Comparison of ENCODE assay signal across 1 cellular context in the genomic region with DNA sequence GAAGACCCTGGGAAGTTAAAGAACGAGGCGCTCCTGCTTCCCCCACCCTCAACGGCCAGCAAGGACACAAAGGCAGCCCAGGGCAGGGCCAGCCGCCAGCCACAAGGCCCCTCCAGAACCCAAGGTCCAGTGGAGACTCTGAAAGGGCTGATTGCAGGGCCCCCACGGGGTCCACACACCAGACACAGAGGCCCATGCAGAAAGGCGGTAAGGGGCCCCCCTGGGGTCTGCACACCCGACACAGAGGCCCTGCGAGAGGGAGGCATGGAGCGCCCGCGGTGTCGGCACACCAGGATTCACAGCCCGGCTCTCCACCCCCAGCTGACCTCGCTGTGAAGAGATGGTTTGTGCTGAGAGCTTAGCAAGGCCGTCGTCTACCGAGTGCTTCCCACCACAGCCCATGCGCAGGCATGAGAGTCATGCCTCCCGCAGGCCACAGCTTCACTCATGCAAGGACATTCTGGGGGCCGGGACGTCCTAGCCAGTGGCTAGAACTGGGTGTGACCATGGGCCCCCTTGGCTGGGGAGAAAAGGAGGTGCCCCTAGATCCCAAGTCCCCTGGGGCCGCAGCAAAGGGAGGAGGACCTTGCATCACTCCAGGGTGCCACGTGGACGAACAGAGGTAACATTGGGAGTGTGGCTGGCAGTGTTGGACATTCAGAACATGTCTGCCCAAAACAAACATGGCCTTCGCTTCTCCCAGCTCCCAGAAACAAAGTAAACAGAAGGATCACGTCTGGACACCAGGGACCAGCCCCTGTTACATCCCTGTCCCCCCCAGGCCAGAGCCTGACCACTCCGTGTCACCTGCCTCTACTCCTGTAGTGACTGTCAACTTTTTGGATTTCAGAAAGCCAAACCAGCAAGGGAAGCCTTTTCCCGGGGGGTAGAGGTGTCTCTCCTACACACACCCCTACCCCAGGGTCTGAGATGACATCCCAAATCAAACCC.
TF ChIP-seq lines count a peak whose summit lies in the region.

No MANE protein-coding gene starts in this region.

TF ChIP-seq in HepG2, 621 proteins besides CTCF, POLR2A, EP300 and RAD21 (continued from another document and continues in another):
- TF ChIP-seq, protein P1, sequence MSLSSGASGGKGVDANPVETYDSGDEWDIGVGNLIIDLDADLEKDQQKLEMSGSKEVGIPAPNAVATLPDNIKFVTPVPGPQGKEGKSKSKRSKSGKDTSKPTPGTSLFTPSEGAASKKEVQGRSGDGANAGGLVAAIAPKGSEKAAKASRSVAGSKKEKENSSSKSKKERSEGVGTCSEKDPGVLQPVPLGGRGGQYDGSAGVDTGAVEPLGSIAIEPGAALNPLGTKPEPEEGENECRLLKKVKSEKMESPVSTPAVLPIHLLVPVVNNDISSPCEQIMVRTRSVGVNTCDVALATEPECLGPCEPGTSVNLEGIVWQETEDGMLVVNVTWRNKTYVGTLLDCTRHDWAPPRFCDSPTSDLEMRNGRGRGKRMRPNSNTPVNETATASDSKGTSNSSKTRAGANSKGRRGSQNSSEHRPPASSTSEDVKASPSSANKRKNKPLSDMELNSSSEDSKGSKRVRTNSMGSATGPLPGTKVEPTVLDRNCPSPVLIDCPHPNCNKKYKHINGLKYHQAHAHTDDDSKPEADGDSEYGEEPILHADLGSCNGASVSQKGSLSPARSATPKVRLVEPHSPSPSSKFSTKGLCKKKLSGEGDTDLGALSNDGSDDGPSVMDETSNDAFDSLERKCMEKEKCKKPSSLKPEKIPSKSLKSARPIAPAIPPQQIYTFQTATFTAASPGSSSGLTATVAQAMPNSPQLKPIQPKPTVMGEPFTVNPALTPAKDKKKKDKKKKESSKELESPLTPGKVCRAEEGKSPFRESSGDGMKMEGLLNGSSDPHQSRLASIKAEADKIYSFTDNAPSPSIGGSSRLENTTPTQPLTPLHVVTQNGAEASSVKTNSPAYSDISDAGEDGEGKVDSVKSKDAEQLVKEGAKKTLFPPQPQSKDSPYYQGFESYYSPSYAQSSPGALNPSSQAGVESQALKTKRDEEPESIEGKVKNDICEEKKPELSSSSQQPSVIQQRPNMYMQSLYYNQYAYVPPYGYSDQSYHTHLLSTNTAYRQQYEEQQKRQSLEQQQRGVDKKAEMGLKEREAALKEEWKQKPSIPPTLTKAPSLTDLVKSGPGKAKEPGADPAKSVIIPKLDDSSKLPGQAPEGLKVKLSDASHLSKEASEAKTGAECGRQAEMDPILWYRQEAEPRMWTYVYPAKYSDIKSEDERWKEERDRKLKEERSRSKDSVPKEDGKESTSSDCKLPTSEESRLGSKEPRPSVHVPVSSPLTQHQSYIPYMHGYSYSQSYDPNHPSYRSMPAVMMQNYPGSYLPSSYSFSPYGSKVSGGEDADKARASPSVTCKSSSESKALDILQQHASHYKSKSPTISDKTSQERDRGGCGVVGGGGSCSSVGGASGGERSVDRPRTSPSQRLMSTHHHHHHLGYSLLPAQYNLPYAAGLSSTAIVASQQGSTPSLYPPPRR (CRISPR knock-in tag; IDR thresholded peaks at IDR 0.05; ENCODE audit: borderline replicate concordance), result peak; percentile 88
- 0 out of 2 replicates have a peak, but pooled peaks have one; percentile 58 for TF ChIP-seq ZNF264 (CRISPR knock-in tag; IDR thresholded peaks at IDR 0.05)
- no peak for TF ChIP-seq SP5 (CRISPR knock-in tag; IDR thresholded peaks at IDR 0.05; ENCODE audit: borderline replicate concordance, low read depth)
- TF ChIP-seq EED (CRISPR knock-in tag; IDR thresholded peaks at IDR 0.05), result no peak
- peak; percentile 87 for TF ChIP-seq YY1 (IDR thresholded peaks at IDR 0.05; ENCODE audit: insufficient read depth, insufficient replicate concordance, low read depth, low read length)
- no peak for TF ChIP-seq ZNF629 (CRISPR knock-in tag; conservative IDR thresholded peaks at IDR 0.05)
- TF ChIP-seq ARNTL (CRISPR knock-in tag; IDR thresholded peaks at IDR 0.05), result peak; percentile 89
- no peak for TF ChIP-seq PHB2 (IDR thresholded peaks at IDR 0.05; ENCODE audit: partially characterized antibody)
- TF ChIP-seq, protein P2, sequence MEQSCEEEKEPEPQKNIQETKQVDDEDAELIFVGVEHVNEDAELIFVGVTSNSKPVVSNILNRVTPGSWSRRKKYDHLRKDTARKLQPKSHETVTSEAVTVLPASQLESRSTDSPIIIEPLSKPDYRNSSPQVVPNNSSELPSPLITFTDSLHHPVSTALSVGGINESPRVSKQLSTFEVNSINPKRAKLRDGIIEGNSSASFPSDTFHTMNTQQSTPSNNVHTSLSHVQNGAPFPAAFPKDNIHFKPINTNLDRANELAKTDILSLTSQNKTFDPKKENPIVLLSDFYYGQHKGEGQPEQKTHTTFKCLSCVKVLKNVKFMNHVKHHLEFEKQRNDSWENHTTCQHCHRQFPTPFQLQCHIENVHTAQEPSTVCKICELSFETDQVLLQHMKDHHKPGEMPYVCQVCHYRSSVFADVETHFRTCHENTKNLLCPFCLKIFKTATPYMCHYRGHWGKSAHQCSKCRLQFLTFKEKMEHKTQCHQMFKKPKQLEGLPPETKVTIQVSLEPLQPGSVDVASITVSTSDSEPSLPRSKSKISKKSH (CRISPR knock-in tag; IDR thresholded peaks at IDR 0.05; ENCODE audit: borderline replicate concordance), result no peak
- TF ChIP-seq, protein P3, sequence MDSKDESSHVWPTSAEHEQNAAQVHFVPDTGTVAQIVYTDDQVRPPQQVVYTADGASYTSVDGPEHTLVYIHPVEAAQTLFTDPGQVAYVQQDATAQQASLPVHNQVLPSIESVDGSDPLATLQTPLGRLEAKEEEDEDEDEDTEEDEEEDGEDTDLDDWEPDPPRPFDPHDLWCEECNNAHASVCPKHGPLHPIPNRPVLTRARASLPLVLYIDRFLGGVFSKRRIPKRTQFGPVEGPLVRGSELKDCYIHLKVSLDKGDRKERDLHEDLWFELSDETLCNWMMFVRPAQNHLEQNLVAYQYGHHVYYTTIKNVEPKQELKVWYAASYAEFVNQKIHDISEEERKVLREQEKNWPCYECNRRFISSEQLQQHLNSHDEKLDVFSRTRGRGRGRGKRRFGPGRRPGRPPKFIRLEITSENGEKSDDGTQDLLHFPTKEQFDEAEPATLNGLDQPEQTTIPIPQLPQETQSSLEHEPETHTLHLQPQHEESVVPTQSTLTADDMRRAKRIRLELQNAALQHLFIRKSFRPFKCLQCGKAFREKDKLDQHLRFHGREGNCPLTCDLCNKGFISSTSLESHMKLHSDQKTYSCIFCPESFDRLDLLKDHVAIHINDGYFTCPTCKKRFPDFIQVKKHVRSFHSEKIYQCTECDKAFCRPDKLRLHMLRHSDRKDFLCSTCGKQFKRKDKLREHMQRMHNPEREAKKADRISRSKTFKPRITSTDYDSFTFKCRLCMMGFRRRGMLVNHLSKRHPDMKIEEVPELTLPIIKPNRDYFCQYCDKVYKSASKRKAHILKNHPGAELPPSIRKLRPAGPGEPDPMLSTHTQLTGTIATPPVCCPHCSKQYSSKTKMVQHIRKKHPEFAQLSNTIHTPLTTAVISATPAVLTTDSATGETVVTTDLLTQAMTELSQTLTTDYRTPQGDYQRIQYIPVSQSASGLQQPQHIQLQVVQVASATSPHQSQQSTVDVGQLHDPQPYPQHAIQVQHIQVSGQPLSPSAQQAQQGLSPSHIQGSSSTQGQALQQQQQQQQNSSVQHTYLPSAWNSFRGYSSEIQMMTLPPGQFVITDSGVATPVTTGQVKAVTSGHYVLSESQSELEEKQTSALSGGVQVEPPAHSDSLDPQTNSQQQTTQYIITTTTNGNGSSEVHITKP (CRISPR knock-in tag; IDR thresholded peaks at IDR 0.05; ENCODE audit: low read depth), result no peak
- no peak for TF ChIP-seq RELA (CRISPR knock-in tag; IDR thresholded peaks at IDR 0.05)
- peak; percentile 16; the same call in 1 of the 2 replicates for TF ChIP-seq MIXL1 (CRISPR knock-in tag; IDR thresholded peaks at IDR 0.05)
- TF ChIP-seq ZNF766 (CRISPR knock-in tag; IDR thresholded peaks at IDR 0.05; ENCODE audit: borderline replicate concordance), result peak; percentile 49; the same call in 1 of the 2 replicates
- TF ChIP-seq ZNF788 (CRISPR knock-in tag; IDR thresholded peaks at IDR 0.05; ENCODE audit: borderline replicate concordance), result peak; percentile 67; the same call in 1 of the 2 replicates
- no peak for TF ChIP-seq RFXAP (CRISPR knock-in tag; IDR thresholded peaks at IDR 0.05; ENCODE audit: borderline replicate concordance)
- TF ChIP-seq NFE2L1 (CRISPR knock-in tag; IDR thresholded peaks at IDR 0.05; ENCODE audit: borderline replicate concordance), result no peak
- no peak for TF ChIP-seq ZNF720 (CRISPR knock-in tag; IDR thresholded peaks at IDR 0.05)
- TF ChIP-seq NFKBIZ (CRISPR knock-in tag; IDR thresholded peaks at IDR 0.05), result 0 out of 2 replicates have a peak, but pooled peaks have one; percentile 59
- TF ChIP-seq ZNF354B (CRISPR knock-in tag; IDR thresholded peaks at IDR 0.05), result 0 out of 2 replicates have a peak, but pooled peaks have one; percentile 62
- no peak for TF ChIP-seq ZNF543 (CRISPR knock-in tag; IDR thresholded peaks at IDR 0.05)
- TF ChIP-seq ZSCAN9 (CRISPR knock-in tag; IDR thresholded peaks at IDR 0.05; ENCODE audit: borderline replicate concordance), result peak; percentile 86; the same call in 1 of the 2 replicates
- TF ChIP-seq, protein P4, sequence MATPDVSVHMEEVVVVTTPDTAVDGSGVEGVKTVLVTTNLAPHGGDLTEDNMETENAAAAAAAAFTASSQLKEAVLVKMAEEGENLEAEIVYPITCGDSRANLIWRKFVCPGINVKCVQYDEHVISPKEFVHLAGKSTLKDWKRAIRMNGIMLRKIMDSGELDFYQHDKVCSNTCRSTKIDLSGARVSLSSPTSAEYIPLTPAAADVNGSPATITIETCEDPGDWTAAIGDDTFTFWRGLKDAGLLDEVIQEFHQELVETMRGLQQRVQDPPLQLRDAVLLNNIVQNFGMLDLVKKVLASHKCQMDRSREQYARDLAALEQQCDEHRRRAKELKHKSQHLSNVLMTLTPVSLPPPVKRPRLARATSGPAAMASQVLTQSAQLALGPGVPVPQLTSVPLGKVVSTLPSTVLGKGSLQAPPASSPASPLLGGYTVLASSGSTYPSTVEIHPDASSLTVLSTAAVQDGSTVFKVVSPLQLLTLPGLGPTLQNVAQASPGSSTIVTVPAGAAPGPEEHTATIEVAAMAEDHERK (CRISPR knock-in tag; IDR thresholded peaks at IDR 0.05; ENCODE audit: low read depth), result no peak
- TF ChIP-seq KDM6A (CRISPR knock-in tag; IDR thresholded peaks at IDR 0.05; ENCODE audit: low read depth), result no peak
- 0 out of 2 replicates have a peak, but pooled peaks have one; percentile 50 for TF ChIP-seq KAT8 (CRISPR knock-in tag; IDR thresholded peaks at IDR 0.05)
- no peak for TF ChIP-seq HNRNPK (IDR thresholded peaks at IDR 0.05; ENCODE audit: low read depth, low read length, poor library complexity, severe bottlenecking)
- TF ChIP-seq ZNF75D (CRISPR knock-in tag; IDR thresholded peaks at IDR 0.05; ENCODE audit: borderline replicate concordance), result no peak
- peak; percentile 60; the same call in 1 of the 2 replicates for TF ChIP-seq ZNF431 (CRISPR knock-in tag; IDR thresholded peaks at IDR 0.05; ENCODE audit: borderline replicate concordance, low read depth)
- no peak for TF ChIP-seq ZNF251 (CRISPR knock-in tag; IDR thresholded peaks at IDR 0.05)
- no peak for TF ChIP-seq ZNF44 (CRISPR knock-in tag; IDR thresholded peaks at IDR 0.05)
- peak; percentile 66 for TF ChIP-seq RARA (CRISPR knock-in tag; IDR thresholded peaks at IDR 0.05)
- no peak for TF ChIP-seq ONECUT2 (CRISPR knock-in tag; IDR thresholded peaks at IDR 0.05)
- peak; percentile 71; the same call in 1 of the 2 replicates for TF ChIP-seq ZNF232 (CRISPR knock-in tag; IDR thresholded peaks at IDR 0.05; ENCODE audit: borderline replicate concordance)
- no peak for TF ChIP-seq RFX1 (IDR thresholded peaks at IDR 0.05)
- no peak for TF ChIP-seq ZFAT (CRISPR knock-in tag; conservative IDR thresholded peaks at IDR 0.05)
- TF ChIP-seq ZNF292 (CRISPR knock-in tag; IDR thresholded peaks at IDR 0.05; ENCODE audit: borderline replicate concordance, low read depth), result no peak; the same call in 1 of the 2 replicates
- TF ChIP-seq KLF16 (CRISPR knock-in tag; IDR thresholded peaks at IDR 0.05), result peak in 1 of 2 experiments; percentile 77; a peak in 1 of 4 replicates
- TF ChIP-seq, protein P5, sequence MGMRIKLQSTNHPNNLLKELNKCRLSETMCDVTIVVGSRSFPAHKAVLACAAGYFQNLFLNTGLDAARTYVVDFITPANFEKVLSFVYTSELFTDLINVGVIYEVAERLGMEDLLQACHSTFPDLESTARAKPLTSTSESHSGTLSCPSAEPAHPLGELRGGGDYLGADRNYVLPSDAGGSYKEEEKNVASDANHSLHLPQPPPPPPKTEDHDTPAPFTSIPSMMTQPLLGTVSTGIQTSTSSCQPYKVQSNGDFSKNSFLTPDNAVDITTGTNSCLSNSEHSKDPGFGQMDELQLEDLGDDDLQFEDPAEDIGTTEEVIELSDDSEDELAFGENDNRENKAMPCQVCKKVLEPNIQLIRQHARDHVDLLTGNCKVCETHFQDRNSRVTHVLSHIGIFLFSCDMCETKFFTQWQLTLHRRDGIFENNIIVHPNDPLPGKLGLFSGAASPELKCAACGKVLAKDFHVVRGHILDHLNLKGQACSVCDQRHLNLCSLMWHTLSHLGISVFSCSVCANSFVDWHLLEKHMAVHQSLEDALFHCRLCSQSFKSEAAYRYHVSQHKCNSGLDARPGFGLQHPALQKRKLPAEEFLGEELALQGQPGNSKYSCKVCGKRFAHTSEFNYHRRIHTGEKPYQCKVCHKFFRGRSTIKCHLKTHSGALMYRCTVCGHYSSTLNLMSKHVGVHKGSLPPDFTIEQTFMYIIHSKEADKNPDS (CRISPR knock-in tag; IDR thresholded peaks at IDR 0.05), result no peak
- TF ChIP-seq CHCHD3 (CRISPR knock-in tag; IDR thresholded peaks at IDR 0.05), result no peak
- TF ChIP-seq SALL1 (CRISPR knock-in tag; IDR thresholded peaks at IDR 0.05), result peak; percentile 84
- TF ChIP-seq, protein P6, sequence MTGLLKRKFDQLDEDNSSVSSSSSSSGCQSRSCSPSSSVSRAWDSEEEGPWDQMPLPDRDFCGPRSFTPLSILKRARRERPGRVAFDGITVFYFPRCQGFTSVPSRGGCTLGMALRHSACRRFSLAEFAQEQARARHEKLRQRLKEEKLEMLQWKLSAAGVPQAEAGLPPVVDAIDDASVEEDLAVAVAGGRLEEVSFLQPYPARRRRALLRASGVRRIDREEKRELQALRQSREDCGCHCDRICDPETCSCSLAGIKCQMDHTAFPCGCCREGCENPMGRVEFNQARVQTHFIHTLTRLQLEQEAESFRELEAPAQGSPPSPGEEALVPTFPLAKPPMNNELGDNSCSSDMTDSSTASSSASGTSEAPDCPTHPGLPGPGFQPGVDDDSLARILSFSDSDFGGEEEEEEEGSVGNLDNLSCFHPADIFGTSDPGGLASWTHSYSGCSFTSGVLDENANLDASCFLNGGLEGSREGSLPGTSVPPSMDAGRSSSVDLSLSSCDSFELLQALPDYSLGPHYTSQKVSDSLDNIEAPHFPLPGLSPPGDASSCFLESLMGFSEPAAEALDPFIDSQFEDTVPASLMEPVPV (CRISPR knock-in tag; IDR thresholded peaks at IDR 0.05), result no peak
- TF ChIP-seq HIVEP1 (CRISPR knock-in tag; IDR thresholded peaks at IDR 0.05), result peak; percentile 53; the same call in 1 of the 2 replicates
- TF ChIP-seq FOXO1 (CRISPR knock-in tag; IDR thresholded peaks at IDR 0.05), result peak; percentile 70; the same call in 1 of the 2 replicates
- no peak for TF ChIP-seq ATM (IDR thresholded peaks at IDR 0.05; ENCODE audit: borderline replicate concordance)
